In genomic region chr20:10893331-10893730, GRCh38 we compare ENCODE assay signal across 24 cellular contexts.
DNase-seq lines count a peak whose midpoint lies in the region; ATAC-seq, FAIRE-seq and TF ChIP-seq lines count a peak whose summit lies in the region.
"Had no signal": no experiment of that assay in that cellular context is flagged by ENCODE, and none has a peak within 500 bp of the region (broad histone marks: within the 10 kb centered on the region; RNA-seq: fewer than 3 reads in every experiment).

No MANE protein-coding gene starts in this region.

- peak; percentile 97 for FAIRE-seq in RCC 7860 (lab: Jason Lieb, UNC)
- FAIRE-seq: A549, G401.6, GM12892, GM19239 had no signal

- H3K27ac Mint-ChIP-seq in nephron (peak overlapping the region in 2 of 3 experiments; percentile 70 to 91), osteocyte (ENCODE audit: unreplicated experiment) (no peak overlapping the region)
- H3K27ac Mint-ChIP-seq: CD14-positive monocyte; CD4-positive, alpha-beta T cell; GM23338; H9 had no signal

- DNase-seq in Caki2 (ENCODE audit: low read depth) (peak; percentile 34), RCC 7860 (ENCODE audit: low spot score) (peak; percentile 60), kidney tubule cell (ENCODE audit: low spot score) (peak; percentile 75), osteocyte (ENCODE audit: extremely low spot score, unreplicated experiment) (no peak), Right ventricle myocardium inferior (ENCODE audit: missing footprints) (no peak)
- DNase-seq: 8988T; ACHN; AML-193; BE2C; CD4-positive, alpha-beta T cell; COR-L47; DMS153; DND-41; H9 had no signal

- in situ Hi-C loops in Caki2 (cut with HindIII; ENCODE audit: low pct_unique_long_range_greater_than_20kb, low sequenced_read_pairs), result no loop called here

- TF ChIP-seq CTCF in nephron (IDR thresholded peaks at IDR 0.05; ENCODE audit: unreplicated experiment in 3 of 3) (no peak), osteocyte (IDR thresholded peaks at IDR 0.05) (no peak)

- H3K4me1 Mint-ChIP-seq in nephron (no peaks in the 10 kb centered on the region), osteocyte (ENCODE audit: unreplicated experiment) (peaks cover 4% of the 10 kb centered on the region)
- H3K4me1 Mint-ChIP-seq: CD14-positive monocyte, GM23338, H9 had no signal

- H3K36me3 Mint-ChIP-seq in nephron (ENCODE audit: low read depth) (no peaks in the 10 kb centered on the region), osteocyte (ENCODE audit: unreplicated experiment) (peaks cover 3% of the 10 kb centered on the region)
- H3K36me3 Mint-ChIP-seq: CD14-positive monocyte had no signal

- H3K9me3 Mint-ChIP-seq in nephron (peaks cover 5% of the 10 kb centered on the region), osteocyte (ENCODE audit: unreplicated experiment) (peaks cover 10% of the 10 kb centered on the region)
- H3K9me3 Mint-ChIP-seq: GM23338, H9 had no signal

- H3K4me3 Mint-ChIP-seq in nephron (no peak overlapping the region), osteocyte (ENCODE audit: unreplicated experiment) (no peak overlapping the region)
- H3K4me3 Mint-ChIP-seq: CD14-positive monocyte; CD4-positive, alpha-beta T cell; GM23338; H9 had no signal

- intact Hi-C loops in Right ventricle myocardium inferior (cut with DNase I), result no loop called here

- H3K27me3 Mint-ChIP-seq in nephron (ENCODE audit: low read depth) (no peaks in the 10 kb centered on the region), osteocyte (ENCODE audit: unreplicated experiment) (no peaks in the 10 kb centered on the region)
- H3K27me3 Mint-ChIP-seq: CD4-positive, alpha-beta T cell had no signal

- no peak for ATAC-seq in GM19328 (IDR thresholded peaks at IDR 0.05; ENCODE audit: unreplicated experiment)
- ATAC-seq in GM18520 (IDR thresholded peaks at IDR 0.05; ENCODE audit: unreplicated experiment), result no peak
- no peak for ATAC-seq in Right ventricle myocardium inferior
- ATAC-seq: A549, GM23338, HCT116 had no signal

Comparison
In these comparisons a context has a peak if more than half of its experiments do, and no peak if none do; other contexts are left out.
1. DNase-seq: peak in Caki2 (single experiment), RCC 7860 (single experiment) and kidney tubule cell (single experiment); none in osteocyte (single experiment) and Right ventricle myocardium inferior (single experiment).